ENCODE assay signal across 15 cellular contexts in genomic region chr6:4913705-4914411, GRCh38.
DNase-seq lines count a peak whose midpoint lies in the region; ATAC-seq, FAIRE-seq and TF ChIP-seq lines count a peak whose summit lies in the region.
"Had no signal": no experiment of that assay in that cellular context is flagged by ENCODE, and none has a peak within 500 bp of the region (broad histone marks: within the 10 kb centered on the region; RNA-seq: fewer than 3 reads in every experiment).

No MANE protein-coding gene starts in this region.

- no peak overlapping the region for H4K91ac ChIP-seq in H1 (replicated peaks; ENCODE audit: insufficient read length, low read length)

- no peak for TF ChIP-seq POLR2A in H1 (IDR thresholded peaks at IDR 0.05; ENCODE audit: control extremely low read depth in 1 of 2, low read depth in 2 of 2, low read length in 2 of 2)

- intact Hi-C loops in naive thymus-derived CD4-positive, alpha-beta T cell (cut with micrococcal nuclease): no loop called here

- peaks cover 9 to 96% of the 10 kb centered on the region in 2 experiments for H3K79me2 ChIP-seq in H1 (ENCODE audit: control insufficient read depth in 1 of 2, insufficient read depth in 2 of 2, low read length in 2 of 2)

- TF ChIP-seq RAD21 in H1 (IDR thresholded peaks at IDR 0.05 in 1 of 2, conservative IDR thresholded peaks at IDR 0.05 in 1 of 2; ENCODE audit: low read depth in 2 of 2, low read length in 2 of 2): no peak

- FAIRE-seq in H1 (lab: Jason Lieb, UNC) (no peak), GM19239 (lab: Jason Lieb, UNC) (no peak)

- H3K36me3 ChIP-seq in H1 (ENCODE audit: control insufficient read depth in 2 of 4, insufficient read depth in 4 of 4, low read length in 3 of 4): peaks cover 0 to 5% (median 0%) of the 10 kb centered on the region in 4 experiments; a peak in 3 of 8 replicates
- H3K36me3 ChIP-seq in naive thymus-derived CD4-positive, alpha-beta T cell (ENCODE audit: control insufficient read depth in 2 of 3, insufficient read depth in 3 of 3, low read length in 3 of 3): no peaks in the 10 kb centered on the region
- H3K36me3 ChIP-seq: adrenal gland had no signal

- no peak overlapping the region for H3K4ac ChIP-seq in H1 (replicated peaks; ENCODE audit: insufficient read length, low read depth, low read length)

- H3K9me3 ChIP-seq in AG04450 (ENCODE audit: control insufficient read depth, insufficient read depth, low read length): no peaks in the 10 kb centered on the region
- H3K9me3 ChIP-seq in H1 (ENCODE audit: insufficient read depth in 2 of 2, low read depth in 1 of 2, low read length in 1 of 2): no peaks in the 10 kb centered on the region
- H3K9me3 ChIP-seq in naive thymus-derived CD4-positive, alpha-beta T cell (ENCODE audit: control insufficient read depth in 2 of 3, low read length in 3 of 3): no peaks in the 10 kb centered on the region
- H3K9me3 ChIP-seq: adrenal gland, tibial nerve had no signal

- no peak overlapping the region for H3K23ac ChIP-seq in H1 (ENCODE audit: insufficient read length)

- H3K4me1 Mint-ChIP-seq in naive thymus-derived CD4-positive, alpha-beta T cell: peaks cover 21 to 75% (median 64%) of the 10 kb centered on the region in 7 donors

- no peak overlapping the region for H2BK120ac ChIP-seq in H1 (replicated peaks; ENCODE audit: low read depth, low read length)

- H3K27me3 Mint-ChIP-seq in naive thymus-derived CD4-positive, alpha-beta T cell: no peaks in the 10 kb centered on the region
- H3K27me3 Mint-ChIP-seq: activated CD4-positive, alpha-beta memory T cell treated with anti-CD3 and anti-CD28 coated beads for 36 hours had no signal

- no peaks in the 10 kb centered on the region for H3K23me2 ChIP-seq in H1 (ENCODE audit: low read depth, low read length)

- H3K18ac ChIP-seq in H1 (ENCODE audit: extremely low read depth, low read length): peak overlapping the region; percentile 56; the same call in 1 of the 2 replicates

- H3K27ac ChIP-seq in AG04450 (ENCODE audit: low read depth, low read length) (peak overlapping the region; percentile 4), H1 (ENCODE audit: low read depth, low read length) (0 out of 2 replicates have a peak overlapping the region, but pooled peaks have one; percentile 1)
- no peak overlapping the region for H3K27ac ChIP-seq in naive thymus-derived CD4-positive, alpha-beta T cell (ENCODE audit: low read depth, low read length)
- H3K27ac ChIP-seq: adrenal gland, tibial nerve had no signal

- H2AK5ac ChIP-seq in H1 (ENCODE audit: low read depth, low read length): no peak overlapping the region

- H2BK5ac ChIP-seq in H1 (ENCODE audit: low read depth, low read length): peak overlapping the region; percentile 62

- no peak overlapping the region for H3K4me3 Mint-ChIP-seq in naive thymus-derived CD4-positive, alpha-beta T cell
- H3K4me3 Mint-ChIP-seq: activated CD4-positive, alpha-beta memory T cell treated with anti-CD3 and anti-CD28 coated beads for 36 hours had no signal

- H3K14ac ChIP-seq in H1 (ENCODE audit: insufficient read length): no peak overlapping the region

- no peak overlapping the region for H3K9ac ChIP-seq in H1 (replicated peaks in 1 of 4; ENCODE audit: extremely low read depth in 1 of 4, low read depth in 3 of 4, low read length in 3 of 4)

- TF ChIP-seq EP300 in H1 (IDR thresholded peaks at IDR 0.05; ENCODE audit: borderline replicate concordance in 1 of 2, low read depth in 2 of 2, low read length in 2 of 2): no peak

- CTCF ChIA-PET in AG04450 (lab: Charles Lee) (no interaction called here), H1 (lab: Charles Lee; ENCODE audit: partially characterized antibody) (interaction anchor here (0.9 to 1.2 kb wide), 3 partner anchors 17 to 43 kb away, joined by 3 to 4 read pairs (median 4); no protein-coding TSS in a partner anchor)
- CTCF ChIA-PET in naive thymus-derived CD4-positive, alpha-beta T cell (lab: Charles Lee): no interaction called here

- POLR2A ChIA-PET in AG04450 (lab: Yijun Ruan, JAX) (interaction anchor here (1.4 kb wide), 1 partner anchor 28 kb away, joined by 6 read pairs; no protein-coding TSS in a partner anchor), H1 (lab: Charles Lee; ENCODE audit: partially characterized antibody) (no interaction called here)
- POLR2A ChIA-PET in naive thymus-derived CD4-positive, alpha-beta T cell (lab: Charles Lee): no interaction called here

- peaks cover 8 to 31% (median 16%) of the 10 kb centered on the region in 4 experiments; a peak in 6 of 7 replicates for H3K4me1 ChIP-seq in H1 (replicated peaks in 1 of 4; ENCODE audit: control insufficient read depth in 3 of 4, insufficient read depth in 4 of 4, low read length in 3 of 4)
- H3K4me1 ChIP-seq in naive thymus-derived CD4-positive, alpha-beta T cell (ENCODE audit: control insufficient read depth in 2 of 2, insufficient read depth in 2 of 2, low read length in 2 of 2): peaks cover 3 to 31% of the 10 kb centered on the region in 2 donors

- H2BK15ac ChIP-seq in H1 (ENCODE audit: low read length): no peak overlapping the region

- no peak for TF ChIP-seq CTCF in AG04450 (IDR thresholded peaks at IDR 0.05; ENCODE audit: low read depth, low read length)
- TF ChIP-seq CTCF in H1 (IDR thresholded peaks at IDR 0.05; ENCODE audit: control extremely low read depth in 1 of 3, insufficient read depth in 1 of 3, low read depth in 1 of 3, low read length in 3 of 3): no peak

- H3K79me1 ChIP-seq in H1 (ENCODE audit: low read depth, low read length): peaks cover 18% of the 10 kb centered on the region

- H3K4me3 ChIP-seq in AG04450 (ENCODE audit: low read depth, low read length) (no peak overlapping the region), H1 (ENCODE audit: extremely low read depth in 1 of 4, insufficient read depth in 2 of 4, low read depth in 3 of 4, low read length in 4 of 4) (no peak overlapping the region)
- H3K4me3 ChIP-seq in naive thymus-derived CD4-positive, alpha-beta T cell (ENCODE audit: low read length): no peak overlapping the region
- H3K4me3 ChIP-seq: adrenal gland, tibial nerve had no signal

- no peak overlapping the region for H4K5ac ChIP-seq in H1 (ENCODE audit: insufficient read length, low read depth, low read length)

- no peak overlapping the region for H3K56ac ChIP-seq in H1 (replicated peaks; ENCODE audit: insufficient read length, low read depth, low read length)

- DNase-seq in AG04450 (ENCODE audit: low read depth, low spot score) (no peak), M059J (ENCODE audit: low read depth) (peak; percentile 52), H1 (ENCODE audit: low read depth in 1 of 2, low spot score in 2 of 2) (no peak), GM19239 (ENCODE audit: insufficient read length, low spot score) (no peak), NCI-H1048 (lab: John Stamatoyannopoulos, UW) (no peak)
- DNase-seq in naive thymus-derived CD4-positive, alpha-beta T cell: no peak
- DNase-seq in stimulated activated CD4-positive, alpha-beta T cell treated with anti-CD3 and anti-CD28 coated beads, Interleukin-1b, Interleukin-23, amount 100 ng/mL, for 48 hours: no peak
- DNase-seq: activated CD4-positive, alpha-beta memory T cell treated with anti-CD3 and anti-CD28 coated beads for 36 hours; adrenal gland; AML-193; erythroblast; NCI-H1930; occipital lobe had no signal

- H3K27me3 ChIP-seq in AG04450 (ENCODE audit: control insufficient read depth, insufficient read depth, low read length): no peaks in the 10 kb centered on the region
- H3K27me3 ChIP-seq in H1 (replicated peaks in 1 of 4; ENCODE audit: control insufficient read depth in 3 of 4, extremely low read depth in 1 of 4, insufficient read depth in 3 of 4, low read length in 3 of 4): no peaks in the 10 kb centered on the region
- no peaks in the 10 kb centered on the region for H3K27me3 ChIP-seq in naive thymus-derived CD4-positive, alpha-beta T cell (ENCODE audit: control insufficient read depth in 2 of 2, insufficient read depth in 2 of 2, low read length in 2 of 2)
- H3K27me3 ChIP-seq: adrenal gland, tibial nerve had no signal

- H3K9me3 Mint-ChIP-seq in naive thymus-derived CD4-positive, alpha-beta T cell: no peaks in the 10 kb centered on the region
- H3K9me3 Mint-ChIP-seq: activated CD4-positive, alpha-beta memory T cell treated with anti-CD3 and anti-CD28 coated beads for 36 hours had no signal

- peaks cover 35% of the 10 kb centered on the region in 2 experiments for H4K20me1 ChIP-seq in H1 (replicated peaks in 1 of 2; ENCODE audit: control insufficient read depth in 1 of 2, insufficient read depth in 2 of 2, low read length in 2 of 2)

- H3K27ac Mint-ChIP-seq in naive thymus-derived CD4-positive, alpha-beta T cell: peak overlapping the region in 7 of 9 donors; percentile 5 to 75 (median 43)
- H3K27ac Mint-ChIP-seq: activated CD4-positive, alpha-beta memory T cell treated with anti-CD3 and anti-CD28 coated beads for 36 hours had no signal

- peak overlapping the region in 1 of 2 experiments; percentile 2; a peak in 1 of 4 replicates for H3K4me2 ChIP-seq in H1 (ENCODE audit: insufficient read depth in 1 of 2, low read depth in 2 of 2, low read length in 2 of 2)

- 91% methylated on average over 10 of the region's 10 CpGs; no CpG with 5 or more reads in 1 of the 2 experiments for WGBS in H1 (ENCODE audit: extremely low coverage in 1 of 2, insufficient coverage in 1 of 2, insufficient read length in 1 of 2, insufficient replicate concordance in 2 of 2, low coverage in 1 of 2, low lambda C conversion rate in 2 of 2, missing lambda C conversion rate in 1 of 2), 2 experiments

- H3K36me3 Mint-ChIP-seq in naive thymus-derived CD4-positive, alpha-beta T cell: peaks cover 4 to 26% (median 18%) of the 10 kb centered on the region in 5 donors

- no peak overlapping the region for H2BK12ac ChIP-seq in H1 (ENCODE audit: low read depth, low read length)

- H2BK20ac ChIP-seq in H1 (ENCODE audit: low read length): no peak overlapping the region

- no peak overlapping the region for H4K8ac ChIP-seq in H1 (ENCODE audit: extremely low read depth, insufficient read depth, low read length)

- no peak overlapping the region for H2AFZ ChIP-seq in H1 (ENCODE audit: low read length)

- ATAC-seq in naive thymus-derived CD4-positive, alpha-beta T cell: no peak
- no peak for ATAC-seq in GM21717 (IDR thresholded peaks at IDR 0.05; ENCODE audit: unreplicated experiment)

TF ChIP-seq in H1, 55 proteins besides CTCF, POLR2A, EP300 and RAD21 (continues in another document):
- TF ChIP-seq NANOG (IDR thresholded peaks at IDR 0.05; ENCODE audit: insufficient read depth, low read depth, low read length, poor library complexity, severe bottlenecking): no peak
- no peak for TF ChIP-seq TAF7 (optimal IDR thresholded peaks at IDR 0.05; ENCODE audit: borderline replicate concordance, low read depth, low read length)
- no peak for TF ChIP-seq SP1 (IDR thresholded peaks at IDR 0.05; ENCODE audit: low read depth, low read length)
- no peak for TF ChIP-seq RXRA (IDR thresholded peaks at IDR 0.05; ENCODE audit: insufficient read depth, low read depth, low read length)
- no peak for TF ChIP-seq PHF8 (conservative IDR thresholded peaks at IDR 0.05; ENCODE audit: low read depth, low read length)
- TF ChIP-seq SIRT6 (IDR thresholded peaks at IDR 0.05; ENCODE audit: low read length): no peak
- TF ChIP-seq CEBPB (IDR thresholded peaks at IDR 0.05; ENCODE audit: low read depth, low read length): no peak
- no peak for TF ChIP-seq MAX (IDR thresholded peaks at IDR 0.05)
